Comparison of ENCODE assay signal across 22 cellular contexts in the genomic region with DNA sequence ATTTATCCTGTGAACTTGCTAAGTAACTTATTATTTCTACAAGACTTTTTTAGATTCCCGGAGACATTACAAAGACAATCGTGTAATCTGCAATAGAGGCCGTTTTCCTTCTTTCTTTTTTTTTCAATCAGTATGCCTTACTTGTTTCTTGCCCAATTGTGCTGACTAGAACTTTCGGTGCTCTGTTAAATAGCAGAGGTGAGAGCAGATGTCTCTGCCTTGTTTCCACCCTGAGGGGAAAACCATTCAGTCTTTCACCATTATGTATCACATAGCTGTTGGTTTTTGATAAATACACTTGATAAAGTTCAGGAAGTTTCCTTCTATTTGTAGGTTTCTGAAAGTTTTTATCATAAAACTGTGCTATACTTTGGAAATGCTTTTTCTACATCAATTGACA. TPM values are rescaled to one million over a fixed set of nuclear protein-coding genes. Genes with fewer than 3 reads are reported as not detected.
"Had no signal": no experiment of that assay in that cellular context is flagged by ENCODE, and none has a peak within 500 bp of the region (broad histone marks: within the 10 kb centered on the region; RNA-seq: fewer than 3 reads in every experiment).

No MANE protein-coding gene starts in this region.

- H3K4me3 ChIP-seq: MG63 had no signal

- H3K9ac ChIP-seq: SK-N-SH had no signal

- H3K4me2 ChIP-seq: SK-N-SH had no signal

- H3K27me3 ChIP-seq: MG63 had no signal

- DNase-seq: Karpas-422; KBM-7; MG63; NCI-H1092 treated with DMSO at 0.1 percent for 48 hours; NCI-H1436; NCI-H187; NCI-H2029; NCI-H2081 treated with DMSO at 0.1 percent for 48 hours; NCI-H2171; NCI-H226; NCI-H446; NCI-H510A; NCI-H524 treated with DMSO at 0.1 percent for 48 hours; NCI-H69; NCI-H774; NK-92 treated with Interleukin-12 subunit alpha and Interleukin-12 subunit beta, amount 100 ng/mL, for 24 hours; PC-3; SHP77; SK-N-SH; SW 1271; T-cell had no signal

- H3K36me3 ChIP-seq: MG63 had no signal

- H3K9me3 ChIP-seq: MG63, SK-N-SH had no signal

RNA-seq across cellular contexts. Expression of gene SPATA31E1, which starts 10.3 kb away (rescaled TPM):
- polyA plus RNA-seq: IgD-negative memory B cell, SK-N-SH had no signal

RNA-seq across cellular contexts. Expression of gene SPATA31C1, which starts 24.8 kb away (rescaled TPM):
- polyA plus RNA-seq: IgD-negative memory B cell, SK-N-SH had no signal
